Comparison of ENCODE assay signal across 10 cellular contexts in the genomic region with DNA sequence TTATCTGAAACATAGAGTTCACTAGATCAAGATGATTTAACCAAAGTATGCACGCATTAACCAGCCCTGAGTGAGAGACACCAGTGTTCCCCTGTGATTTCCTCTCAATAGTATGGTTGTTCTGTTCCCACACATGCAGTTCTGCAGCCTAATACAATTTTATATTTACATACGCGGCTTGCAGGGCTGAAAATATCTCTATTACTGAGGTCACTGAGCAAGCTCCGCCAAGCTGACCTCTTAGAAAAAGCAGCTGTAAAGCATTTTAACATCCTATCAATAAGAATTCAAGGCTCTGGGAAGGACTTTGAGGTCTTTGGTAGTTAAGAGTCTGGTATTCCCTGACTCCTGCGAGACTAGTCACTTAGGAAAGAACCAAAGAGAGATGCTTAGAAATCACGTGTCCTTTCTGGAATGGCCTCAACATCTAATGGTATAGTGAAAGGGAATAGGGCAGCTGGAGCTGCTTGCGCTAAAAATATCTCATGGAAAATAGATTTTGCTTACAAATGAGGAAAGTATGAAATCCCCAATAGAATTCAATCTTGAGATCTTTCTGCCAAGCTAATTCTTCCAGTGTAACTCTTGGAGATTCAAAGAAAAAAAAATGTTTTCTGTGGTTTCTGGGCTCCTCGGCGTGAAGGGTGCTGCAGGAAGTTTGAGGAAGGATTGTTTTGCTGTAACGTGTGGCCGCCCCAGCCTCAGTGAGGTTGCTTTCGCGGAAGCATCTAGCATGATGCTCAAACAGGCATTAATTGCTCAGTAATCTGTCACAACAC. TPM values are rescaled to one million over a fixed set of nuclear protein-coding genes. Genes with fewer than 3 reads are reported as not detected.
DNase-seq lines count a peak whose midpoint lies in the region; ATAC-seq and TF ChIP-seq lines count a peak whose summit lies in the region.
"Had no signal": no experiment of that assay in that cellular context is flagged by ENCODE, and none has a peak within 500 bp of the region (broad histone marks: within the 10 kb centered on the region; RNA-seq: fewer than 3 reads in every experiment).

No MANE protein-coding gene starts in this region.

- H3K36me3 ChIP-seq in Panc1 (ENCODE audit: control insufficient read depth, insufficient read depth, low read length) (no peaks in the 10 kb centered on the region), neuron (ENCODE audit: insufficient read depth, low read length) (no peaks in the 10 kb centered on the region)
- H3K36me3 ChIP-seq: thyroid gland had no signal

- no peaks in the 10 kb centered on the region for H3K27me3 ChIP-seq in Panc1 (ENCODE audit: control insufficient read depth, insufficient read depth, low read length)
- no peaks in the 10 kb centered on the region for H3K27me3 ChIP-seq in neuron (ENCODE audit: insufficient read depth, low read length)
- H3K27me3 ChIP-seq: thyroid gland had no signal

- peak; percentile 63 for ATAC-seq in GM21825 (IDR thresholded peaks at IDR 0.05; ENCODE audit: unreplicated experiment)
- ATAC-seq in Panc1: peak; percentile 63

- DNase-seq in COR-L47 (lab: John Stamatoyannopoulos, UW): peak; percentile 45
- DNase-seq in Panc1 (ENCODE audit: low read depth, low spot score): no peak
- DNase-seq in choroid plexus epithelial cell (ENCODE audit: low read depth): peak; percentile 84
- DNase-seq in KG1 (lab: John Stamatoyannopoulos, UW): no peak
- no peak for DNase-seq in HUDEP-2 (lab: John Stamatoyannopoulos, UW; ENCODE audit: unreplicated experiment in 76 of 76)
- no peak for DNase-seq in kidney glomerular epithelial cell (lab: John Stamatoyannopoulos, UW)

- H3K4me1 ChIP-seq in Panc1 (ENCODE audit: control insufficient read depth, insufficient read depth, low read length) (0 out of 2 replicates have a peak, but pooled peaks cover 4% of the 10 kb centered on the region), neuron (ENCODE audit: insufficient read depth, low read length) (peaks cover 36% of the 10 kb centered on the region)
- H3K4me1 ChIP-seq: thyroid gland had no signal

- no peak overlapping the region for H3K27ac ChIP-seq in Panc1 (ENCODE audit: low read length)
- H3K27ac ChIP-seq: HL-60 had no signal

- no TSS peak for BruUV-seq in Panc1 (replicated peaks; lab: Mats Ljungman, UMichigan)

- H3K4me3 ChIP-seq in Panc1 (ENCODE audit: low read depth in 2 of 2, low read length in 2 of 2): peak overlapping the region; percentile 7 to 44
- H3K4me3 ChIP-seq in choroid plexus epithelial cell (ENCODE audit: low read depth, low read length): peak overlapping the region; percentile 41
- H3K4me3 ChIP-seq in neuron (ENCODE audit: low read length): peak overlapping the region; percentile 5
- H3K4me3 ChIP-seq: thyroid gland had no signal

- POLR2A ChIA-PET in Panc1 (lab: Charles Lee): no interaction called here

- in situ Hi-C loops in Panc1 (cut with HindIII; ENCODE audit: low pct_unique_long_range_greater_than_20kb, low sequenced_read_pairs): no loop called here

- CTCF ChIA-PET in Panc1 (lab: Charles Lee): no interaction called here

- intact Hi-C loops in Panc1 (cut with micrococcal nuclease; ENCODE audit: unreplicated experiment): no loop called here

- TF ChIP-seq CTCF in Panc1 (IDR thresholded peaks at IDR 0.05) (no peak), choroid plexus epithelial cell (conservative IDR thresholded peaks at IDR 0.05; ENCODE audit: low read depth, low read length) (no peak)

- H3K9me3 ChIP-seq in Panc1 (ENCODE audit: control insufficient read depth, insufficient read depth, low read depth, low read length) (no peaks in the 10 kb centered on the region), neuron (ENCODE audit: low read length) (no peaks in the 10 kb centered on the region)
- H3K9me3 ChIP-seq: thyroid gland had no signal

- peak overlapping the region; percentile 78 for H2AFZ ChIP-seq in neuron (ENCODE audit: low read depth, low read length)

RNA-seq across cellular contexts. Expression of gene DOCK10, which starts 59.2 kb away (rescaled TPM):
- 5.8 TPM for total RNA-seq in Panc1 (2021; ENCODE audit: unreplicated experiment)
- polyA plus RNA-seq in Panc1 (2012; ENCODE audit: insufficient read length): 1.1 TPM

Comparison
In these comparisons a context has a peak if more than half of its experiments do, and no peak if none do; other contexts are left out.
1. DNase-seq: peak in COR-L47 (single experiment) and choroid plexus epithelial cell (single experiment); none in Panc1 (single experiment), KG1 (single experiment), HUDEP-2 (0 of 76) and kidney glomerular epithelial cell (single experiment).
2. Peak in every context shown above with its lines, with median percentiles within 50 percentile points of each other: H3K4me3 ChIP-seq.